In genomic region chr2:112153179-112153490, GRCh38 we compare ENCODE assay signal across 1 cellular context.
TF ChIP-seq lines count a peak whose summit lies in the region.

No MANE protein-coding gene starts in this region.

TF ChIP-seq in GM23338, 12 proteins besides CTCF, POLR2A, EP300 and RAD21 (continued from another document):
- no peak for TF ChIP-seq ZNF462 (CRISPR knock-in tag; IDR thresholded peaks at IDR 0.05)
- no peak for TF ChIP-seq CREB1 (CRISPR knock-in tag; IDR thresholded peaks at IDR 0.05; ENCODE audit: low read depth)
- no peak for TF ChIP-seq REST (IDR thresholded peaks at IDR 0.05; ENCODE audit: unreplicated experiment)
